1 cellular context compared by ENCODE assay signal in genomic region chr19:13146763-13147563, GRCh38.
TF ChIP-seq lines count a peak whose summit lies in the region.

No MANE protein-coding gene starts in this region.

TF ChIP-seq in IMR-90, 13 proteins besides CTCF, POLR2A, EP300 and RAD21:
- TF ChIP-seq CHD1 (IDR thresholded peaks at IDR 0.05; ENCODE audit: low read depth, low read length) (no peak), NFE2L2 (IDR thresholded peaks at IDR 0.05; ENCODE audit: low read depth, low read length) (no peak), USF2 (IDR thresholded peaks at IDR 0.05; ENCODE audit: low read depth, low read length) (no peak), BHLHE40 (IDR thresholded peaks at IDR 0.05; ENCODE audit: low read depth, low read length) (no peak), MAFK (IDR thresholded peaks at IDR 0.05; ENCODE audit: low read depth, low read length) (no peak), MXI1 (IDR thresholded peaks at IDR 0.05; ENCODE audit: borderline replicate concordance, low read depth, low read length) (no peak), CEBPB (IDR thresholded peaks at IDR 0.05; ENCODE audit: low read depth, low read length) (no peak)
